ENCODE assay signal across 20 cellular contexts in genomic region chr4:96126227-96126626, GRCh38.
A peak's percentile ranks its signal among the peaks of the same experiment; 100 is the strongest.
DNase-seq lines count a peak whose midpoint lies in the region; ATAC-seq, FAIRE-seq and TF ChIP-seq lines count a peak whose summit lies in the region.
"Had no signal": no experiment of that assay in that cellular context is flagged by ENCODE, and none has a peak within 500 bp of the region (broad histone marks: within the 10 kb centered on the region; RNA-seq: fewer than 3 reads in every experiment).

No MANE protein-coding gene starts in this region.

- no peaks in the 10 kb centered on the region for H3K27me3 Mint-ChIP-seq in stimulated activated naive CD8-positive, alpha-beta T cell treated with anti-CD3 and anti-CD28 coated beads, Interleukin-15, amount 100 ng/mL, for 72 hours
- H3K27me3 Mint-ChIP-seq: B cell; CD4-positive, CD25-positive, alpha-beta regulatory T cell had no signal

- TF ChIP-seq CTCF in kidney (IDR thresholded peaks at IDR 0.05; ENCODE audit: borderline replicate concordance, extremely low read depth, insufficient read depth) (no peak), testis (IDR thresholded peaks at IDR 0.05) (no peak), heart right ventricle (IDR thresholded peaks at IDR 0.05) (no peak)

- 54 to 76% methylated on average over 11 to 24 of the region's 24 CpGs for WGBS in testis, 2 donors
- WGBS in heart right ventricle, 2 donors = 96% methylated on average over 24 of the region's 24 CpGs

- TF ChIP-seq POLR2A in testis (IDR thresholded peaks at IDR 0.05) = no peak

- H3K36me3 ChIP-seq in kidney (ENCODE audit: control insufficient read depth in 1 of 2, insufficient read depth in 2 of 2, low read length in 2 of 2) = no peaks in the 10 kb centered on the region
- no peaks in the 10 kb centered on the region for H3K36me3 ChIP-seq in testis (ENCODE audit: low read depth, missing control alignments)
- H3K36me3 ChIP-seq in heart right ventricle = no peaks in the 10 kb centered on the region
- H3K36me3 ChIP-seq: BLaER1, HAP-1 had no signal

- intact Hi-C loops in kidney (cut with DNase I) = no loop called here
- intact Hi-C loops in testis (cut with DNase I; ENCODE audit: low total_unique reads) = no loop called here
- intact Hi-C loops in heart right ventricle (cut with DNase I) = no loop called here

- H3K27ac Mint-ChIP-seq in stimulated activated naive CD8-positive, alpha-beta T cell treated with anti-CD3 and anti-CD28 coated beads, Interleukin-15, amount 100 ng/mL, for 72 hours = no peak overlapping the region
- H3K27ac Mint-ChIP-seq: B cell; CD4-positive, CD25-positive, alpha-beta regulatory T cell; CD8-positive, alpha-beta T cell; GM23338; HFFc6 had no signal

- no peak overlapping the region for H3K9ac ChIP-seq in kidney (ENCODE audit: low read length in 2 of 2)
- H3K9ac ChIP-seq: BLaER1 had no signal

- DNase-seq in stimulated activated naive CD8-positive, alpha-beta T cell treated with anti-CD3 and anti-CD28 coated beads, Interleukin-15, amount 100 ng/mL, for 72 hours = no peak
- DNase-seq in stimulated activated naive CD8-positive, alpha-beta T cell treated with anti-CD3 and anti-CD28 coated beads, Interleukin-15, Interleukin-2, amounts not matched to agents 100 U/mL and 50 U/mL, for 24 hours = no peak
- DNase-seq in kidney (peak; percentile 41), testis (no peak), heart right ventricle (no peak), OCI-M2 (lab: John Stamatoyannopoulos, UW; ENCODE audit: unreplicated experiment) (no peak)
- no peak for DNase-seq in activated naive CD4-positive, alpha-beta T cell treated with Interleukin-2 at 50 U/mL for 16 hours
- DNase-seq: Caco-2; CD4-positive, CD25-positive, alpha-beta regulatory T cell; CD8-positive, alpha-beta T cell; DMS153; HFFc6 had no signal

- H3K9me3 ChIP-seq in kidney (ENCODE audit: control insufficient read depth in 1 of 2, low read length in 2 of 2) = no peaks in the 10 kb centered on the region
- no peaks in the 10 kb centered on the region for H3K9me3 ChIP-seq in testis
- peaks cover 0 to 6% (median 0%) of the 10 kb centered on the region in 11 donors for H3K9me3 ChIP-seq in heart right ventricle
- H3K9me3 ChIP-seq: Caco-2, HAP-1 had no signal

- FAIRE-seq in kidney (lab: Jason Lieb, UNC) = no peak
- FAIRE-seq: A204.1, G401.6 had no signal

- no peaks in the 10 kb centered on the region for H3K4me1 Mint-ChIP-seq in stimulated activated naive CD8-positive, alpha-beta T cell treated with anti-CD3 and anti-CD28 coated beads, Interleukin-15, amount 100 ng/mL, for 72 hours
- H3K4me1 Mint-ChIP-seq: B cell; CD4-positive, CD25-positive, alpha-beta regulatory T cell; GM23338 had no signal

- H3K27ac ChIP-seq in kidney (ENCODE audit: low read depth in 2 of 2, low read length in 2 of 2) (no peak overlapping the region), testis (no peak overlapping the region), heart right ventricle (no peak overlapping the region)
- H3K27ac ChIP-seq: 22Rv1, BLaER1, C4-2B had no signal

- no peaks in the 10 kb centered on the region for H3K4me1 ChIP-seq in kidney (ENCODE audit: control insufficient read depth in 1 of 2, insufficient read depth in 1 of 2, low read depth in 1 of 2, low read length in 2 of 2)
- H3K4me1 ChIP-seq in testis = no peaks in the 10 kb centered on the region
- H3K4me1 ChIP-seq in heart right ventricle = no peaks in the 10 kb centered on the region
- H3K4me1 ChIP-seq: BLaER1, Caco-2, HAP-1 had no signal

- H3K9me3 Mint-ChIP-seq in stimulated activated naive CD8-positive, alpha-beta T cell treated with anti-CD3 and anti-CD28 coated beads, Interleukin-15, amount 100 ng/mL, for 72 hours = peaks cover 5 to 8% of the 10 kb centered on the region in 2 donors

- H3K4me3 Mint-ChIP-seq in stimulated activated naive CD8-positive, alpha-beta T cell treated with anti-CD3 and anti-CD28 coated beads, Interleukin-15, amount 100 ng/mL, for 72 hours = no peak overlapping the region
- H3K4me3 Mint-ChIP-seq: B cell; CD4-positive, CD25-positive, alpha-beta regulatory T cell; CD8-positive, alpha-beta T cell; GM23338; HFFc6 had no signal

- H3K4me3 ChIP-seq in kidney (ENCODE audit: low read length in 2 of 2) = no peak overlapping the region
- H3K4me3 ChIP-seq in testis = peak overlapping the region; percentile 46 to 52
- H3K4me3 ChIP-seq in heart right ventricle = no peak overlapping the region
- H3K4me3 ChIP-seq: BLaER1, GM23338, HAP-1 had no signal

- peak; percentile 46 for ATAC-seq in stimulated activated naive CD8-positive, alpha-beta T cell treated with anti-CD3 and anti-CD28 coated beads, Interleukin-15, amount 100 ng/mL, for 72 hours
- ATAC-seq in stimulated activated naive CD8-positive, alpha-beta T cell treated with anti-CD3 and anti-CD28 coated beads, Interleukin-15, Interleukin-2, amounts not matched to agents 100 U/mL and 50 U/mL, for 24 hours = no peak
- ATAC-seq in heart right ventricle = no peak
- ATAC-seq: CD8-positive, alpha-beta T cell; GM23338 had no signal

- H3K27me3 ChIP-seq in testis (no peaks in the 10 kb centered on the region), heart right ventricle (no peaks in the 10 kb centered on the region)
- H3K27me3 ChIP-seq: BLaER1 had no signal

Comparison
In these comparisons a context has a peak if more than half of its experiments do, and no peak if none do; other contexts are left out.
1. H3K4me3 ChIP-seq: peak in testis (2 of 2); none in kidney (0 of 2) and heart right ventricle (0 of 10).